In genomic region chr1:21035794-21036193, GRCh38 we compare ENCODE assay signal across 23 cellular contexts.
"Had no signal": no experiment of that assay in that cellular context is flagged by ENCODE, and none has a peak within 500 bp of the region (broad histone marks: within the 10 kb centered on the region; RNA-seq: fewer than 3 reads in every experiment).

No MANE protein-coding gene starts in this region.

- H3K27ac ChIP-seq: adrenal gland, SK-N-MC had no signal

- DNase-seq: activated CD4-positive, alpha-beta memory T cell treated with anti-CD3 and anti-CD28 coated beads, Interleukin-2, amount 10 ng/mL, durations not matched to agents 7 days and 5 days; activated CD4-positive, alpha-beta T cell treated with anti-CD3 and anti-CD28 coated beads for 36 hours; activated CD4-positive, alpha-beta T cell treated with anti-CD3 and anti-CD28 coated beads, Interleukin-2, amount 50 U/mL, for 1 hour; activated CD4-positive, CD25-positive, alpha-beta regulatory T cell; activated naive CD4-positive, alpha-beta T cell treated with anti-CD3 and anti-CD28 coated beads, Interleukin-2, amount 50 U/mL, for 16 hours; activated naive CD8-positive, alpha-beta T cell treated with anti-CD3 and anti-CD28 coated beads, Interleukin-2, amount 10 ng/mL, durations not matched to agents 7 days and 5 days; activated T-cell treated with anti-CD3 and anti-CD28 coated beads for 4 hours; activated T-cell treated with anti-CD3 and anti-CD28 coated beads, Interleukin-2, amount 50 U/mL, for 72 hours; IMR-90; KG1; NCI-H1417 treated with DMSO at 0.1 percent for 48 hours; NCI-H1694; NCI-H2029; NCI-H2107; NCI-H345; NCI-H510A; T-cell; T-helper 2 cell; T1000 had no signal

- H3K9me3 ChIP-seq: adrenal gland had no signal

- H3K36me3 ChIP-seq: adrenal gland had no signal

- ATAC-seq: activated CD4-positive, alpha-beta T cell treated with anti-CD3 and anti-CD28 coated beads for 36 hours; activated T-cell treated with anti-CD3 and anti-CD28 coated beads, Interleukin-2, amount 50 U/mL, for 72 hours; T-cell had no signal

- FAIRE-seq: RCC 7860, TTC549 had no signal

- H3K27me3 ChIP-seq: adrenal gland had no signal

- H3K4me3 ChIP-seq: adrenal gland, SK-N-MC had no signal
